ENCODE assay signal across 8 cellular contexts in genomic region chr2:86440631-86441391, GRCh38. TPM values are rescaled to one million over a fixed set of nuclear protein-coding genes. Genes with fewer than 3 reads are reported as not detected.
DNase-seq lines count a peak whose midpoint lies in the region; ATAC-seq and TF ChIP-seq lines count a peak whose summit lies in the region.

Gene KDM3A (plus strand): TSS chr2:86441371. CDS start chr2:86442048, 677 bp downstream.

- H3K27ac Mint-ChIP-seq in activated T-cell treated with anti-CD3 and anti-CD28 coated beads, Interleukin-2, amount 50 U/mL, for 24 hours: peak within 1 kb of the TSS; percentile 100

- TF ChIP-seq CTCF in KMS-11 (conservative IDR thresholded peaks at IDR 0.05; ENCODE audit: low read depth, low read length) (no peak), Panc1 (IDR thresholded peaks at IDR 0.05) (no peak)

- POLR2A ChIA-PET in Panc1 (lab: Charles Lee): interaction anchor here (0.6 to 0.9 kb wide), 5 partner anchors 46 to 305 kb away, joined by 3 to 4 read pairs (median 3); no protein-coding TSS in a partner anchor

- H3K9me3 ChIP-seq in Panc1 (ENCODE audit: control insufficient read depth, insufficient read depth, low read depth, low read length) (peaks cover 38% of the 10 kb centered on the region), mononuclear cell (ENCODE audit: low read depth, low read length) (peaks cover 29% of the 10 kb centered on the region)

- in situ Hi-C loops in Panc1 (cut with HindIII; ENCODE audit: low pct_unique_long_range_greater_than_20kb, low sequenced_read_pairs): no loop called here

- H3K4me2 ChIP-seq in KMS-11: peak within 1 kb of the TSS; percentile 80

- H3K36me3 ChIP-seq in KMS-11 (ENCODE audit: insufficient read depth) (no peaks in the 10 kb centered on the region), Panc1 (ENCODE audit: control insufficient read depth, insufficient read depth, low read length) (peaks cover 5% of the 10 kb centered on the region)

- H3K9me3 Mint-ChIP-seq in activated T-cell treated with anti-CD3 and anti-CD28 coated beads, Interleukin-2, amount 50 U/mL, for 24 hours: peaks cover 21% of the 10 kb centered on the region

- no peaks in the 10 kb centered on the region for H3K27me3 ChIP-seq in KMS-11 (ENCODE audit: insufficient read depth, low read depth)
- H3K27me3 ChIP-seq in Panc1 (ENCODE audit: control insufficient read depth, insufficient read depth, low read length): no peaks in the 10 kb centered on the region
- H3K27me3 ChIP-seq in mononuclear cell (ENCODE audit: insufficient read depth, low read length): no peaks in the 10 kb centered on the region

- H3K27me3 Mint-ChIP-seq in activated T-cell treated with anti-CD3 and anti-CD28 coated beads, Interleukin-2, amount 50 U/mL, for 24 hours: no peaks in the 10 kb centered on the region

- intact Hi-C loops in Panc1 (cut with micrococcal nuclease; ENCODE audit: unreplicated experiment): no loop called here

- H3K27ac ChIP-seq in KMS-11: peak within 1 kb of the TSS; percentile 93
- peak within 1 kb of the TSS; percentile 95 for H3K27ac ChIP-seq in Panc1 (ENCODE audit: low read length)
- H3K27ac ChIP-seq in epithelial cell of prostate: peak within 1 kb of the TSS; percentile 98

- H3K4me1 Mint-ChIP-seq in activated T-cell treated with anti-CD3 and anti-CD28 coated beads, Interleukin-2, amount 50 U/mL, for 24 hours (ENCODE audit: low read depth): peaks cover 45% of the 10 kb centered on the region

- H3K9ac ChIP-seq in KMS-11: peak within 1 kb of the TSS; percentile 75

- H3K4me1 ChIP-seq in KMS-11 (ENCODE audit: low read depth, poor library complexity, severe bottlenecking): peaks cover 35% of the 10 kb centered on the region
- H3K4me1 ChIP-seq in Panc1 (ENCODE audit: control insufficient read depth, insufficient read depth, low read length): peaks cover 12% of the 10 kb centered on the region
- H3K4me1 ChIP-seq in mononuclear cell (ENCODE audit: insufficient read depth, low read length): peaks cover 26% of the 10 kb centered on the region

- peak; percentile 98 for DNase-seq in DMS153 (lab: John Stamatoyannopoulos, UW)
- peak; percentile 96 for DNase-seq in Panc1 (ENCODE audit: low read depth, low spot score)
- DNase-seq in activated T-cell treated with anti-CD3 and anti-CD28 coated beads, Interleukin-2, amount 50 U/mL, for 24 hours: peak; percentile 99
- DNase-seq in epithelial cell of prostate (ENCODE audit: low read depth, low spot score): peak; percentile 98
- DNase-seq in stimulated activated CD8-positive, alpha-beta memory T cell treated with anti-CD3 and anti-CD28 coated beads, Interleukin-2, amount 100 ng/mL, for 48 hours (ENCODE audit: low read depth in 2 of 2): peak; percentile 99

- H2AFZ ChIP-seq in KMS-11 (ENCODE audit: low read depth): peak within 1 kb of the TSS; percentile 87

- H3K4me3 ChIP-seq in KMS-11 (IDR thresholded peaks at IDR 0.05; ENCODE audit: insufficient read depth, low read depth, low read length) (peak within 1 kb of the TSS; percentile 96), Panc1 (ENCODE audit: low read depth in 2 of 2, low read length in 2 of 2) (peak within 1 kb of the TSS; percentile 87 to 91), mononuclear cell (ENCODE audit: low read length) (peak within 1 kb of the TSS; percentile 74)

- no peaks in the 10 kb centered on the region for H4K20me1 ChIP-seq in KMS-11 (ENCODE audit: insufficient read depth)

- CTCF ChIA-PET in Panc1 (lab: Charles Lee): interaction anchor here (0.7 to 1.2 kb wide), 4 partner anchors 45 to 352 kb away, joined by 3 read pairs; no protein-coding TSS in a partner anchor

- H3K36me3 Mint-ChIP-seq in activated T-cell treated with anti-CD3 and anti-CD28 coated beads, Interleukin-2, amount 50 U/mL, for 24 hours (ENCODE audit: low read depth): peaks cover 62% of the 10 kb centered on the region

- ATAC-seq in GM21786 (IDR thresholded peaks at IDR 0.05; ENCODE audit: unreplicated experiment) (peak; percentile 80), Panc1 (peak; percentile 96)

- H3K4me3 Mint-ChIP-seq in activated T-cell treated with anti-CD3 and anti-CD28 coated beads, Interleukin-2, amount 50 U/mL, for 24 hours: peak within 1 kb of the TSS; percentile 89

- peaks cover 34% of the 10 kb centered on the region for H3K79me2 ChIP-seq in KMS-11 (ENCODE audit: insufficient read depth, low read depth)

- no TSS peak for BruUV-seq in Panc1 (replicated peaks; lab: Mats Ljungman, UMichigan)

RNA-seq across cellular contexts. Expression of gene KDM3A, which starts in this region (rescaled TPM):
- total RNA-seq in Panc1 (2021; ENCODE audit: unreplicated experiment) (48.4 TPM), mononuclear cell (130 TPM)
- polyA plus RNA-seq in Panc1 (2012; ENCODE audit: insufficient read length): 19.2 TPM

Comparison
In these comparisons a context has a peak if more than half of its experiments do, and no peak if none do; other contexts are left out.
1. Peak in every context shown above with its lines: DNase-seq, ATAC-seq, H3K4me3 ChIP-seq and H3K27ac ChIP-seq.